ENCODE assay signal across 8 cellular contexts in the genomic region with DNA sequence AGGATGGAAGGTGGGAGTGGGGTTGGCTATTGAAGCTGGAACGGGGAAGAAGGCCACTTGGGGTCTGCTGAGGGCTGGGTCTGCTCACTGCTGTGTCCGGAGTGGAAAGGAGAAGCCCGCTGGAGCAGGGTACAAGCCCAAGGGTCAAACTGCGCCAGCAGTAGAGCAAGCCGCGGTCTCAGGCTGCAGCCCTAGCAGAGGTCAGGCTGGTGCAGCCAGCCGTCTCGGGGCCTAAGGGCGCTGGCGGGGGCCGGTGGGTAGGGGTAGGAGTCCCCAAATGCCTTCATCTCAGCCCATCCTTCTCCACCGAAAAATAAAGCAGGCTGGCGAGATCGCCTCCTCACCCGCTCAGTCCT. TPM values are rescaled to one million over a fixed set of nuclear protein-coding genes. Genes with fewer than 3 reads are reported as not detected.
DNase-seq lines count a peak whose midpoint lies in the region; ATAC-seq, FAIRE-seq and TF ChIP-seq lines count a peak whose summit lies in the region.

No MANE protein-coding gene starts in this region.

- H3K9me3 ChIP-seq in SK-N-MC (ENCODE audit: low read depth, low read length) (no peaks in the 10 kb centered on the region), pancreas (no peaks in the 10 kb centered on the region)

- WGBS in pancreas, 2 donors = 19 to 20% methylated on average over 15 of the region's 15 CpGs

- TF ChIP-seq CTCF in CD14-positive monocyte (IDR thresholded peaks at IDR 0.05) = no peak
- no peak for TF ChIP-seq CTCF in fibroblast of pulmonary artery (IDR thresholded peaks at IDR 0.05; ENCODE audit: low read length, missing control alignments)
- TF ChIP-seq CTCF in pancreas (IDR thresholded peaks at IDR 0.05) = no peak

- H3K27ac Mint-ChIP-seq in CD14-positive monocyte = peak overlapping the region; percentile 94 to 98 (median 96)

- H3K4me3 Mint-ChIP-seq in CD14-positive monocyte = peak overlapping the region; percentile 85 to 88

- ATAC-seq in GM21723 (IDR thresholded peaks at IDR 0.05; ENCODE audit: unreplicated experiment) = peak; percentile 41
- peak; percentile 11 to 49 (median 31) for ATAC-seq in pancreas
- no peak for ATAC-seq in HG02610 (IDR thresholded peaks at IDR 0.05; ENCODE audit: unreplicated experiment)

- H3K9ac ChIP-seq in SK-N-MC (ENCODE audit: insufficient read length) = peak overlapping the region; percentile 67

- in situ Hi-C loops in G401 (cut with HindIII; ENCODE audit: low sequenced_read_pairs) = no loop called here

- H3K4me1 ChIP-seq in pancreas = peaks cover 0 to 27% (median 22%) of the 10 kb centered on the region in 3 donors

- FAIRE-seq in pancreas (lab: Jason Lieb, UNC) = no peak

- H3K36me3 Mint-ChIP-seq in CD14-positive monocyte = peaks cover 13 to 18% of the 10 kb centered on the region in 2 donors

- peaks cover 0 to 4% (median 3%) of the 10 kb centered on the region in 7 donors for H3K9me3 Mint-ChIP-seq in CD14-positive monocyte

- H3K27ac ChIP-seq in SK-N-MC = no peak overlapping the region
- H3K27ac ChIP-seq in pancreas = peak overlapping the region; percentile 73 to 85 (median 80)

- peaks cover 0 to 5% (median 2%) of the 10 kb centered on the region in 3 donors for H3K27me3 Mint-ChIP-seq in CD14-positive monocyte (ENCODE audit: low read depth in 3 of 3)

- DNase-seq in CD14-positive monocyte (ENCODE audit: low spot score) = no peak
- DNase-seq in SK-N-MC (ENCODE audit: low read depth, low spot score) = no peak
- DNase-seq in fibroblast of pulmonary artery (ENCODE audit: low read depth) = no peak
- peak in 3 of 6 donors; percentile 48 to 69 (median 65) for DNase-seq in pancreas
- DNase-seq in NCI-H2107 (lab: John Stamatoyannopoulos, UW) = no peak
- no peak for DNase-seq in G401 (ENCODE audit: low spot score)

- peaks cover 7% of the 10 kb centered on the region; the same call in 1 of the 2 replicates for H3K36me3 ChIP-seq in SK-N-MC (ENCODE audit: insufficient read depth, low read length)
- no peaks in the 10 kb centered on the region for H3K36me3 ChIP-seq in pancreas

- H3K4me3 ChIP-seq in SK-N-MC (peak overlapping the region; percentile 82), fibroblast of pulmonary artery (replicated peaks; ENCODE audit: low read depth, low read length) (peak overlapping the region; percentile 75), pancreas (peak overlapping the region; percentile 53 to 86 (median 70))

- intact Hi-C loops in CD14-positive monocyte (cut with micrococcal nuclease) (loop anchor here (5.0 to 10.0 kb wide), 7 partner anchors 55 to 305 kb away; partner anchors contain the start of gene NEK9 (in 1 of the 2)), pancreas (cut with DNase I) (no loop called here)

- H3K4me1 Mint-ChIP-seq in CD14-positive monocyte = peaks cover 49% of the 10 kb centered on the region

- H3K27me3 ChIP-seq in pancreas = no peaks in the 10 kb centered on the region

RNA-seq across cellular contexts. Expression of gene JDP2, which starts 0.7 kb away (rescaled TPM):
- polyA plus RNA-seq in CD14-positive monocyte (10 to 100 TPM in 1 of 2 donors, 1 to 10 TPM in 1; 3.5 to 14.2 TPM), pancreas (10 to 100 TPM; 12.5 to 13.1 TPM)
- total RNA-seq in pancreas = 10 to 100 TPM in 3 of 6 donors, 1 to 10 TPM in 3; 6.6 to 25.8 (median 9.7) TPM
- total RNA-seq in G401 (2014; rRNA removed; shearing (Covaris generic)) = 37.4 and 40.7 TPM in 2 replicates

Comparison
In these comparisons a context has a peak if more than half of its experiments do, and no peak if none do; other contexts are left out.
1. intact Hi-C loops: an anchor here in CD14-positive monocyte (5.0 to 10.0 kb wide); none called in pancreas.